8 cellular contexts compared by ENCODE assay signal in genomic region chr11:64000026-64000739, GRCh38. TPM values are rescaled to one million over a fixed set of nuclear protein-coding genes. Genes with fewer than 3 reads are reported as not detected.
DNase-seq lines count a peak whose midpoint lies in the region; ATAC-seq and TF ChIP-seq lines count a peak whose summit lies in the region.

No MANE protein-coding gene starts in this region.

- H3K27ac ChIP-seq in SU-DHL-6 (ENCODE audit: low read depth, low read length) (no peak overlapping the region), adrenal gland (no peak overlapping the region), uterus (peak overlapping the region in 1 of 2 donors; percentile 19)

- WGBS in adrenal gland, 4 donors = 3% methylated on average over 57 to 67 of the region's 67 CpGs; no CpG with 5 or more reads in 2 of the 4 donors

- H3K9ac ChIP-seq in SU-DHL-6 (ENCODE audit: low read length) = no peak overlapping the region

- peak overlapping the region; percentile 35 for H3K4me2 ChIP-seq in SU-DHL-6 (ENCODE audit: low read depth, low read length, poor library complexity, severe bottlenecking)

- no peaks in the 10 kb centered on the region for H3K9me2 ChIP-seq in SU-DHL-6 (replicated peaks; ENCODE audit: insufficient read depth, low read length)

- no peaks in the 10 kb centered on the region for H3F3A ChIP-seq in SU-DHL-6 (ENCODE audit: insufficient read depth)

- peak; percentile 52 for TF ChIP-seq CTCF in SU-DHL-6 (IDR thresholded peaks at IDR 0.05; ENCODE audit: insufficient read depth, low read length, poor library complexity, severe bottlenecking)
- peak; percentile 46 to 97 (median 68) for TF ChIP-seq CTCF in adrenal gland (IDR thresholded peaks at IDR 0.05)
- peak; percentile 71 to 98 (median 90) for TF ChIP-seq CTCF in uterus (IDR thresholded peaks at IDR 0.05)

- H3K79me2 ChIP-seq in SU-DHL-6 (ENCODE audit: insufficient read depth, low read length) = no peaks in the 10 kb centered on the region

- H3K9me3 ChIP-seq in SU-DHL-6 (ENCODE audit: insufficient read depth, low read length) = no peaks in the 10 kb centered on the region
- H3K9me3 ChIP-seq in adrenal gland (replicated peaks in 1 of 3) = no peaks in the 10 kb centered on the region
- H3K9me3 ChIP-seq in uterus = no peaks in the 10 kb centered on the region

- H3K4me3 ChIP-seq in SU-DHL-6 (ENCODE audit: insufficient read depth, low read length, poor library complexity, severe bottlenecking) = no peak overlapping the region
- H3K4me3 ChIP-seq in adrenal gland = peak overlapping the region in 1 of 4 donors; percentile 39
- peak overlapping the region; percentile 1 to 34 for H3K4me3 ChIP-seq in uterus

- TF ChIP-seq POLR2A in adrenal gland (IDR thresholded peaks at IDR 0.05) (no peak), uterus (IDR thresholded peaks at IDR 0.05) (peak in 1 of 2 donors; percentile 24)

- H4K20me1 ChIP-seq in SU-DHL-6 (ENCODE audit: low read depth, low read length) = no peaks in the 10 kb centered on the region

- DNase-seq in NCI-H82 (lab: John Stamatoyannopoulos, UW) (peak; percentile 59), NCI-H82 treated with DMSO at 0.1 percent for 48 hours (lab: John Stamatoyannopoulos, UW; ENCODE audit: unreplicated experiment) (no peak), adrenal gland (peak; percentile 43 to 80 (median 69)), left ventricle myocardium superior (peak; percentile 86), putamen (ENCODE audit: low spot score) (peak; percentile 59), uterus (peak; percentile 55 to 74), H4 (ENCODE audit: low spot score) (no peak)

- peak; percentile 88 for ATAC-seq in left ventricle myocardium superior

- intact Hi-C loops in adrenal gland (cut with DNase I) (loop anchor here (2.0 to 10.0 kb wide), 3 partner anchors 149 to 295 kb away; partner anchors contain the start of gene KCNK4 (in 1 of the 2)), left ventricle myocardium superior (cut with micrococcal nuclease) (loop anchor here (5.0 kb wide), 1 partner anchor 152 kb away; no protein-coding TSS in a partner anchor), uterus (cut with DNase I; ENCODE audit: low total_unique reads) (loop anchor here (5.0 kb wide), 1 partner anchor 152 kb away; no protein-coding TSS in a partner anchor)

- H3K27me3 ChIP-seq in SU-DHL-6 (ENCODE audit: low read length) (no peaks in the 10 kb centered on the region), adrenal gland (no peaks in the 10 kb centered on the region), uterus (no peaks in the 10 kb centered on the region)

- H2AFZ ChIP-seq in SU-DHL-6 (ENCODE audit: low read depth, low read length, severe bottlenecking) = no peak overlapping the region

- H3K36me3 ChIP-seq in SU-DHL-6 (ENCODE audit: low read length) (no peaks in the 10 kb centered on the region), adrenal gland (replicated peaks in 1 of 2) (peaks cover 0 to 26% of the 10 kb centered on the region in 2 donors), uterus (no peaks in the 10 kb centered on the region)

- H3K4me1 ChIP-seq in adrenal gland (replicated peaks in 1 of 2) = peaks cover 5 to 33% of the 10 kb centered on the region in 2 donors
- peaks cover 0 to 19% of the 10 kb centered on the region in 2 donors for H3K4me1 ChIP-seq in uterus

RNA-seq across cellular contexts. Expression of gene OTUB1, which starts 13.9 kb away (rescaled TPM):
- total RNA-seq in adrenal gland (10 to 100 TPM; 41.4 to 93.7 (median 67.7) TPM), left ventricle myocardium superior (54.4 TPM), uterus (10 to 100 TPM; 29.5 to 54.6 (median 45.8) TPM)
- 10 to 100 TPM; 59.7 to 70.6 (median 60.5) TPM for polyA plus RNA-seq in adrenal gland
- 48.9 and 69.0 TPM in 2 replicates for total RNA-seq in H4 (2014; rRNA removed; shearing (Covaris generic))

RNA-seq across cellular contexts. Expression of gene COX8A, which starts 25.8 kb away (rescaled TPM):
- total RNA-seq in adrenal gland (100 to 1,000 TPM; 390 to 690 (median 426) TPM), left ventricle myocardium superior (1,107 TPM), uterus (100 to 1,000 TPM in 3 of 4 donors, 10 to 100 TPM in 1; 41.0 to 359 (median 139) TPM)
- 100 to 1,000 TPM; 279 to 810 (median 358) TPM for polyA plus RNA-seq in adrenal gland
- total RNA-seq in H4 (2014; rRNA removed; shearing (Covaris generic)) = 745 and 794 TPM in 2 replicates

RNA-seq across cellular contexts. Expression of gene FLRT1, which starts 35.5 kb away (rescaled TPM):
- total RNA-seq in adrenal gland = 10 to 100 TPM in 1 of 8 donors, 1 to 10 TPM in 2, under 1 TPM in 1, not detected in 4; 0.69 to 11.1 (median 4.7) TPM
- polyA plus RNA-seq in adrenal gland = 1 to 10 TPM in 2 of 3 donors, under 1 TPM in 1; 0.54 to 5.0 (median 2.4) TPM
- 0.45 TPM for total RNA-seq in left ventricle myocardium superior
- 1 to 10 TPM in 2 of 4 donors, under 1 TPM in 1, not detected in 1; 0.26 to 7.3 (median 1.9) TPM for total RNA-seq in uterus
- 0.80 and 1.4 TPM in 2 replicates for total RNA-seq in H4 (2014; rRNA removed; shearing (Covaris generic))

Comparison
In these comparisons a context has a peak if more than half of its experiments do, and no peak if none do; other contexts are left out.
1. DNase-seq: peak in NCI-H82 (single experiment), adrenal gland (7 of 7), left ventricle myocardium superior (single experiment), putamen (single experiment) and uterus (2 of 2); none in NCI-H82 treated with DMSO at 0.1 percent for 48 hours (single experiment) and H4 (single experiment).
2. Peak in every context shown above with its lines, with median percentiles within 50 percentile points of each other: CTCF ChIP-seq.